18 cellular contexts compared by ENCODE assay signal in genomic region chr7:151941009-151941408, GRCh38. TPM values are rescaled to one million over a fixed set of nuclear protein-coding genes. Genes with fewer than 3 reads are reported as not detected.
DNase-seq lines count a peak whose midpoint lies in the region; ATAC-seq, FAIRE-seq and TF ChIP-seq lines count a peak whose summit lies in the region.
"Had no signal": no experiment of that assay in that cellular context is flagged by ENCODE, and none has a peak within 500 bp of the region (broad histone marks: within the 10 kb centered on the region; RNA-seq: fewer than 3 reads in every experiment).

No MANE protein-coding gene starts in this region.

- H2BK5ac ChIP-seq in H1 (ENCODE audit: low read depth, low read length) = no peak overlapping the region

- 0 out of 2 replicates have a peak overlapping the region, but pooled peaks have one; percentile 54 for H2AFZ ChIP-seq in H1 (ENCODE audit: low read length)
- peak overlapping the region; percentile 68 for H2AFZ ChIP-seq in neural progenitor cell (replicated peaks)

- no peak overlapping the region for H3K4ac ChIP-seq in H1 (replicated peaks; ENCODE audit: insufficient read length, low read depth, low read length)

- TF ChIP-seq POLR2A in A549 (IDR thresholded peaks at IDR 0.05; ENCODE audit: low read length) (no peak), H1 (IDR thresholded peaks at IDR 0.05; ENCODE audit: control extremely low read depth in 1 of 2, low read depth in 2 of 2, low read length in 2 of 2) (no peak)

- FAIRE-seq in A549 (lab: Jason Lieb, UNC) = no peak
- peak; percentile 36 for FAIRE-seq in H1 (lab: Jason Lieb, UNC)

- TF ChIP-seq CTCF in A549 (IDR thresholded peaks at IDR 0.05) (no peak), H1 (IDR thresholded peaks at IDR 0.05; ENCODE audit: control extremely low read depth in 1 of 3, insufficient read depth in 1 of 3, low read depth in 1 of 3, low read length in 3 of 3) (no peak), neural progenitor cell (IDR thresholded peaks at IDR 0.05) (no peak)

- no peaks in the 10 kb centered on the region for H3K36me3 Mint-ChIP-seq in neural progenitor cell
- no peaks in the 10 kb centered on the region for H3K36me3 Mint-ChIP-seq in activated T-cell treated with anti-CD3 and anti-CD28 coated beads, Interleukin-2, amount 50 U/mL, for 4 hours (ENCODE audit: insufficient read depth)
- H3K36me3 Mint-ChIP-seq: CD4-positive, alpha-beta memory T cell had no signal

- H2BK12ac ChIP-seq in H1 (ENCODE audit: low read depth, low read length) = no peak overlapping the region

- H2AK5ac ChIP-seq in H1 (ENCODE audit: low read depth, low read length) = no peak overlapping the region

- peaks cover 4% of the 10 kb centered on the region; the same call in 2 of the 3 replicates for H3K9me3 ChIP-seq in A549
- H3K9me3 ChIP-seq in H1 (ENCODE audit: insufficient read depth in 2 of 2, low read depth in 1 of 2, low read length in 1 of 2) = no peaks in the 10 kb centered on the region
- H3K9me3 ChIP-seq in neural progenitor cell (ENCODE audit: low read depth) = no peaks in the 10 kb centered on the region
- H3K9me3 ChIP-seq: Caco-2 had no signal

- no peak overlapping the region for H4K91ac ChIP-seq in H1 (replicated peaks; ENCODE audit: insufficient read length, low read length)

- DNase-seq in A549 (ENCODE audit: low read depth in 1 of 2, low spot score in 1 of 2) = no peak
- peak; percentile 38 for DNase-seq in H7
- no peak for DNase-seq in H1 (ENCODE audit: low read depth in 1 of 2, low spot score in 2 of 2)
- DNase-seq in neural progenitor cell (ENCODE audit: low spot score) = no peak
- DNase-seq in SW480 (ENCODE audit: low spot score) = no peak
- no peak for DNase-seq in NCI-H1048 (lab: John Stamatoyannopoulos, UW)
- DNase-seq in activated T-cell treated with anti-CD3 and anti-CD28 coated beads, Interleukin-2, amount 50 U/mL, for 4 hours = no peak
- DNase-seq: 8988T; ACHN; C1 segment of cervical spinal cord; Caco-2; CD4-positive, alpha-beta memory T cell; GOT3; HCEC 1CT; HFFc6 had no signal

- no peak overlapping the region for H3K9ac ChIP-seq in H1 (replicated peaks in 1 of 4; ENCODE audit: extremely low read depth in 1 of 4, low read depth in 3 of 4, low read length in 3 of 4)
- H3K9ac ChIP-seq in neural progenitor cell = no peak overlapping the region

- H3K79me2 ChIP-seq in H1 (ENCODE audit: control insufficient read depth in 1 of 2, insufficient read depth in 2 of 2, low read length in 2 of 2) = no peaks in the 10 kb centered on the region
- no peaks in the 10 kb centered on the region for H3K79me2 ChIP-seq in neural progenitor cell (ENCODE audit: low read depth)

- H3K9me3 Mint-ChIP-seq in neural progenitor cell = peaks cover 7% of the 10 kb centered on the region
- no peaks in the 10 kb centered on the region for H3K9me3 Mint-ChIP-seq in activated T-cell treated with anti-CD3 and anti-CD28 coated beads, Interleukin-2, amount 50 U/mL, for 4 hours
- H3K9me3 Mint-ChIP-seq: HFFc6 had no signal

- H3K4me3 ChIP-seq in A549 (no peak overlapping the region), H7 (ENCODE audit: insufficient read depth, low read depth, low read length) (no peak overlapping the region), H1 (ENCODE audit: extremely low read depth in 1 of 4, insufficient read depth in 2 of 4, low read depth in 3 of 4, low read length in 4 of 4) (no peak overlapping the region), neural progenitor cell (no peak overlapping the region)

- no peak overlapping the region for H4K5ac ChIP-seq in H1 (ENCODE audit: insufficient read length, low read depth, low read length)

- ATAC-seq in A549 = no peak
- ATAC-seq in HG03025 (IDR thresholded peaks at IDR 0.05; ENCODE audit: low FRiP score, unreplicated experiment) = no peak
- ATAC-seq in activated T-cell treated with anti-CD3 and anti-CD28 coated beads, Interleukin-2, amount 50 U/mL, for 4 hours = no peak

- POLR2A ChIA-PET in A549 (lab: Yijun Ruan, JAX) = no interaction called here
- POLR2A ChIA-PET in H1 (lab: Charles Lee; ENCODE audit: partially characterized antibody) = no interaction called here

- H3K27me3 Mint-ChIP-seq in neural progenitor cell (ENCODE audit: insufficient read depth, low read depth) = peaks cover 3% of the 10 kb centered on the region
- H3K27me3 Mint-ChIP-seq in activated T-cell treated with anti-CD3 and anti-CD28 coated beads, Interleukin-2, amount 50 U/mL, for 4 hours (ENCODE audit: low read depth) = peaks cover 1% of the 10 kb centered on the region

- H3K36me3 ChIP-seq in H7 (replicated peaks; ENCODE audit: control insufficient read depth, insufficient read depth, low read length) = no peaks in the 10 kb centered on the region
- no peaks in the 10 kb centered on the region for H3K36me3 ChIP-seq in H1 (ENCODE audit: control insufficient read depth in 2 of 4, insufficient read depth in 4 of 4, low read length in 3 of 4)
- no peaks in the 10 kb centered on the region for H3K36me3 ChIP-seq in neural progenitor cell

- no peak for TF ChIP-seq EP300 in A549 (IDR thresholded peaks at IDR 0.05)
- no peak for TF ChIP-seq EP300 in H1 (IDR thresholded peaks at IDR 0.05; ENCODE audit: borderline replicate concordance in 1 of 2, low read depth in 2 of 2, low read length in 2 of 2)

- H4K20me1 ChIP-seq in H1 (replicated peaks in 1 of 2; ENCODE audit: control insufficient read depth in 1 of 2, insufficient read depth in 2 of 2, low read length in 2 of 2) (no peaks in the 10 kb centered on the region), neural progenitor cell (ENCODE audit: low read depth) (no peaks in the 10 kb centered on the region)

- H3K18ac ChIP-seq in H1 (ENCODE audit: extremely low read depth, low read length) = no peak overlapping the region

- no peak overlapping the region for H2BK15ac ChIP-seq in H1 (ENCODE audit: low read length)

- H3K23me2 ChIP-seq in H1 (ENCODE audit: low read depth, low read length) = no peaks in the 10 kb centered on the region; the same call in 1 of the 2 replicates

- no peaks in the 10 kb centered on the region for H3F3A ChIP-seq in neural progenitor cell (ENCODE audit: low read depth)

- no peaks in the 10 kb centered on the region for H3K79me1 ChIP-seq in H1 (ENCODE audit: low read depth, low read length)

- no peak overlapping the region for H3K4me3 Mint-ChIP-seq in neural progenitor cell
- H3K4me3 Mint-ChIP-seq in activated T-cell treated with anti-CD3 and anti-CD28 coated beads, Interleukin-2, amount 50 U/mL, for 4 hours = no peak overlapping the region
- H3K4me3 Mint-ChIP-seq: HFFc6 had no signal

- no peak overlapping the region for H2BK20ac ChIP-seq in H1 (ENCODE audit: low read length)

- 0 out of 3 replicates have a peak overlapping the region, but pooled peaks have one; percentile 53 for H3K4me2 ChIP-seq in A549
- no peak overlapping the region for H3K4me2 ChIP-seq in H1 (ENCODE audit: insufficient read depth in 1 of 2, low read depth in 2 of 2, low read length in 2 of 2)
- H3K4me2 ChIP-seq in neural progenitor cell = no peak overlapping the region

- H4K8ac ChIP-seq in H1 (ENCODE audit: extremely low read depth, insufficient read depth, low read length) = no peak overlapping the region

- 58% methylated on average over 6 of the region's 6 CpGs for WGBS in A549 (ENCODE audit: missing lambda C conversion rate)
- WGBS in H1 (ENCODE audit: extremely low coverage in 1 of 2, insufficient coverage in 1 of 2, insufficient read length in 1 of 2, insufficient replicate concordance in 2 of 2, low coverage in 1 of 2, low lambda C conversion rate in 2 of 2, missing lambda C conversion rate in 1 of 2), 2 experiments = 79% methylated on average over 6 of the region's 6 CpGs; no CpG with 5 or more reads in 1 of the 2 experiments

- no peak for TF ChIP-seq RAD21 in A549 (conservative IDR thresholded peaks at IDR 0.05 in 1 of 2, IDR thresholded peaks at IDR 0.05 in 1 of 2)
- no peak for TF ChIP-seq RAD21 in H1 (IDR thresholded peaks at IDR 0.05 in 1 of 2, conservative IDR thresholded peaks at IDR 0.05 in 1 of 2; ENCODE audit: low read depth in 2 of 2, low read length in 2 of 2)

- no peak overlapping the region for H3K23ac ChIP-seq in H1 (ENCODE audit: insufficient read length)

- no peak overlapping the region for H2BK120ac ChIP-seq in H1 (replicated peaks; ENCODE audit: low read depth, low read length)

- CTCF ChIA-PET in A549 (lab: Yijun Ruan, JAX) = interaction anchor here (0.9 to 1.9 kb wide), 2 partner anchors 158 to 168 kb away, joined by 4 to 9 read pairs; no protein-coding TSS in a partner anchor
- CTCF ChIA-PET in H1 (lab: Charles Lee; ENCODE audit: partially characterized antibody) = interaction anchor here (1.3 to 2.7 kb wide), 2 partner anchors 9 to 11 kb away, joined by 3 to 9 read pairs; no protein-coding TSS in a partner anchor

- no peak overlapping the region for H3K27ac ChIP-seq in A549
- no peak overlapping the region for H3K27ac ChIP-seq in H1 (ENCODE audit: low read depth, low read length)
- H3K27ac ChIP-seq in neural progenitor cell = no peak overlapping the region
- H3K27ac ChIP-seq: HL-60 had no signal

- no peaks in the 10 kb centered on the region for H3K4me1 Mint-ChIP-seq in neural progenitor cell
- H3K4me1 Mint-ChIP-seq in activated T-cell treated with anti-CD3 and anti-CD28 coated beads, Interleukin-2, amount 50 U/mL, for 4 hours (ENCODE audit: low read depth) = peaks cover 16% of the 10 kb centered on the region

- H3K27ac Mint-ChIP-seq in neural progenitor cell = no peak overlapping the region
- H3K27ac Mint-ChIP-seq: CD4-positive, alpha-beta memory T cell; HFFc6 had no signal

- H3K27me3 ChIP-seq in H7 (ENCODE audit: control insufficient read depth, insufficient read depth, low read length) (no peaks in the 10 kb centered on the region), H1 (replicated peaks in 1 of 4; ENCODE audit: control insufficient read depth in 3 of 4, extremely low read depth in 1 of 4, insufficient read depth in 3 of 4, low read length in 3 of 4) (no peaks in the 10 kb centered on the region), neural progenitor cell (no peaks in the 10 kb centered on the region)

- H3K56ac ChIP-seq in H1 (replicated peaks; ENCODE audit: insufficient read length, low read depth, low read length) = no peak overlapping the region

- H3K14ac ChIP-seq in H1 (ENCODE audit: insufficient read length) = no peak overlapping the region

- H3K4me1 ChIP-seq in A549 (peaks cover 15% of the 10 kb centered on the region), H1 (replicated peaks in 1 of 4; ENCODE audit: control insufficient read depth in 3 of 4, insufficient read depth in 4 of 4, low read length in 3 of 4) (peaks cover 0 to 3% (median 0%) of the 10 kb centered on the region in 4 experiments; a peak in 1 of 7 replicates), neural progenitor cell (peaks cover 4% of the 10 kb centered on the region)
- H3K4me1 ChIP-seq: Caco-2 had no signal

RNA-seq across cellular contexts. Expression of gene GALNTL5, which starts 15.2 kb away (rescaled TPM):
- not detected in 2 replicates for polyA plus RNA-seq in A549 (2011; rRNA removed)
- not detected in 2 replicates for polyA plus RNA-seq in A549 (2012; cell fraction: cytosol; rRNA removed)
- polyA plus RNA-seq in A549 (2012; cell fraction: nucleus; rRNA removed) = not detected in 2 replicates
- polyA plus RNA-seq in A549 (2017; fragmentation: RNase III; extraction: RNeasy Plus Mini Kit Qiagen cat#74134 plus additional on column Dnase treatment) = not detected in 3 replicates
- polyA minus RNA-seq in A549 (2011; rRNA and poly(A)+ RNA removed) = not detected in 2 replicates
- not detected in 2 replicates for total RNA-seq in H7 (2014; rRNA removed; shearing (Covaris generic))
- not detected in 2 replicates for total RNA-seq in H1 (2021; fragmentation: NEBNext Ultra II Directional; extraction: Animal tissue kit (Norgen Biotek cat#: 25700))
- 0.09 TPM in 1 of 2 replicates, not detected in the other for polyA plus RNA-seq in H1 (2011; rRNA removed)
- polyA plus RNA-seq in H1 (2011; cell fraction: cytosol; rRNA removed) = not detected
- polyA plus RNA-seq in H1 (2011; cell fraction: nucleus; rRNA removed) = 0.17 TPM
- polyA plus RNA-seq in H1 (2012, experiment 1 of 2) = not detected in 4 replicates
- not detected for polyA plus RNA-seq in H1 (2012, experiment 2 of 2)
- 0.10 TPM for polyA plus RNA-seq in H1 (2013, experiment 1 of 2)
- polyA plus RNA-seq in H1 (2013, experiment 2 of 2) = not detected
- not detected in 2 replicates for polyA minus RNA-seq in H1 (2011; rRNA and poly(A)+ RNA removed)
- polyA minus RNA-seq in H1 (2011; cell fraction: cytosol; rRNA and poly(A)+ RNA removed) = not detected
- not detected for polyA minus RNA-seq in H1 (2011; cell fraction: nucleus; rRNA and poly(A)+ RNA removed)
- not detected in 2 replicates for total RNA-seq in neural progenitor cell (ENCODE audit: low replicate concordance)
- total RNA-seq in activated T-cell treated with anti-CD3 and anti-CD28 coated beads, Interleukin-2, amount 50 U/mL, for 4 hours = not detected
- total RNA-seq: Caco-2; CD4-positive, alpha-beta memory T cell; Daoy; HFFc6 had no signal
- polyA plus RNA-seq: CD4-positive, alpha-beta memory T cell had no signal
